In genomic region chr1:22524481-22524880, GRCh38 we compare ENCODE assay signal across 25 cellular contexts. TPM values are rescaled to one million over a fixed set of nuclear protein-coding genes. Genes with fewer than 3 reads are reported as not detected.
"Had no signal": no experiment of that assay in that cellular context is flagged by ENCODE, and none has a peak within 500 bp of the region (broad histone marks: within the 10 kb centered on the region; RNA-seq: fewer than 3 reads in every experiment).

No MANE protein-coding gene starts in this region.

- H3K27me3 ChIP-seq: SJSA1 had no signal

- H3K4me1 ChIP-seq: SJSA1 had no signal

- H3K4me2 ChIP-seq: KMS-11 had no signal

- H3K27ac ChIP-seq: KMS-11, SJSA1, SK-N-MC had no signal

- H3K9ac ChIP-seq: KMS-11 had no signal

- H3K9me3 ChIP-seq: SJSA1 had no signal

- FAIRE-seq: HepG2, RCC 7860 had no signal

- ATAC-seq: HepG2 had no signal

- H3K4me3 ChIP-seq: SJSA1, SK-N-MC had no signal

- DNase-seq: IMR-90, Kasumi-1, MM.1S, NCI-H1092 treated with DMSO at 0.1 percent for 48 hours, NCI-H1436, NCI-H187, NCI-H2029, NCI-H2081 treated with DMSO at 0.1 percent for 48 hours, NCI-H2171, NCI-H226, NCI-H446, NCI-H510A, NCI-H524 treated with DMSO at 0.1 percent for 48 hours, NCI-H69, NCI-H774, Right ventricle myocardium superior, RPMI8226, SIG-M5 had no signal

RNA-seq across cellular contexts. Expression of gene EPHA8, which starts 38.8 kb away (rescaled TPM):
- total RNA-seq: HepG2, HT1080, IMR-90, M059J, Right ventricle myocardium superior, SJSA1 had no signal
- polyA plus RNA-seq: HepG2, IMR-90 had no signal
